In genomic region chr6:91020741-91021140, GRCh38 we compare ENCODE assay signal across 16 cellular contexts.
A peak's percentile ranks its signal among the peaks of the same experiment; 100 is the strongest.
DNase-seq lines count a peak whose midpoint lies in the region; ATAC-seq and TF ChIP-seq lines count a peak whose summit lies in the region.
"Had no signal": no experiment of that assay in that cellular context is flagged by ENCODE, and none has a peak within 500 bp of the region (broad histone marks: within the 10 kb centered on the region; RNA-seq: fewer than 3 reads in every experiment).

No MANE protein-coding gene starts in this region.

- peak; percentile 3 for DNase-seq in ACHN
- DNase-seq in NCI-H446 treated with DMSO at 0.1 percent for 48 hours (lab: John Stamatoyannopoulos, UW): no peak
- DNase-seq in RWPE1 (ENCODE audit: low spot score): no peak
- no peak for DNase-seq in A172 (ENCODE audit: low spot score)
- DNase-seq in activated T-cell treated with anti-CD3 and anti-CD28 coated beads, Interleukin-2, amount 50 U/mL, for 24 hours: no peak
- DNase-seq: 8988T, glutamatergic neuron, NCI-H1436 treated with DMSO at 0.1 percent for 48 hours, NCI-H526 treated with DMSO at 0.1 percent for 48 hours, nucleus accumbens, spleen, T-helper 17 cell had no signal

- H3K9me3 Mint-ChIP-seq in activated T-cell treated with anti-CD3 and anti-CD28 coated beads, Interleukin-2, amount 50 U/mL, for 24 hours: no peaks in the 10 kb centered on the region

- no peak overlapping the region for H3K27ac Mint-ChIP-seq in activated T-cell treated with anti-CD3 and anti-CD28 coated beads, Interleukin-2, amount 50 U/mL, for 24 hours
- H3K27ac Mint-ChIP-seq: T-helper 17 cell had no signal

- in situ Hi-C loops in ACHN (cut with HindIII; ENCODE audit: low pct_ligation_motif_present, low pct_unique_long_range_greater_than_20kb, low sequenced_read_pairs): no loop called here

- H3K4me3 Mint-ChIP-seq in activated T-cell treated with anti-CD3 and anti-CD28 coated beads, Interleukin-2, amount 50 U/mL, for 24 hours: no peak overlapping the region
- H3K4me3 Mint-ChIP-seq: T-helper 17 cell had no signal

- CTCF ChIA-PET in RWPE1 (lab: Yijun Ruan, JAX): no interaction called here

- POLR2A ChIA-PET in RWPE1 (lab: Yijun Ruan, JAX; ENCODE audit: low non-redundant PET): no interaction called here

- TF ChIP-seq CTCF in RWPE1 (conservative IDR thresholded peaks at IDR 0.05; ENCODE audit: low read depth): no peak

- peak; percentile 52 for ATAC-seq in GM18873 (IDR thresholded peaks at IDR 0.05; ENCODE audit: low FRiP score, unreplicated experiment)
- peak; percentile 71 for ATAC-seq in GM21737 (IDR thresholded peaks at IDR 0.05; ENCODE audit: unreplicated experiment)
- peak; percentile 61 for ATAC-seq in HG03175 (IDR thresholded peaks at IDR 0.05; ENCODE audit: unreplicated experiment)
- ATAC-seq: T-helper 17 cell had no signal

- no peak overlapping the region for H3K27ac ChIP-seq in RWPE1
- H3K27ac ChIP-seq: epithelial cell of prostate, spleen had no signal

- H3K27me3 Mint-ChIP-seq in activated T-cell treated with anti-CD3 and anti-CD28 coated beads, Interleukin-2, amount 50 U/mL, for 24 hours: no peaks in the 10 kb centered on the region
- H3K27me3 Mint-ChIP-seq: T-helper 17 cell had no signal

- no peaks in the 10 kb centered on the region for H3K36me3 Mint-ChIP-seq in activated T-cell treated with anti-CD3 and anti-CD28 coated beads, Interleukin-2, amount 50 U/mL, for 24 hours (ENCODE audit: low read depth)

- H3K4me1 Mint-ChIP-seq in activated T-cell treated with anti-CD3 and anti-CD28 coated beads, Interleukin-2, amount 50 U/mL, for 24 hours (ENCODE audit: low read depth): no peaks in the 10 kb centered on the region
